Comparison of ENCODE assay signal across 8 cellular contexts in the genomic region with DNA sequence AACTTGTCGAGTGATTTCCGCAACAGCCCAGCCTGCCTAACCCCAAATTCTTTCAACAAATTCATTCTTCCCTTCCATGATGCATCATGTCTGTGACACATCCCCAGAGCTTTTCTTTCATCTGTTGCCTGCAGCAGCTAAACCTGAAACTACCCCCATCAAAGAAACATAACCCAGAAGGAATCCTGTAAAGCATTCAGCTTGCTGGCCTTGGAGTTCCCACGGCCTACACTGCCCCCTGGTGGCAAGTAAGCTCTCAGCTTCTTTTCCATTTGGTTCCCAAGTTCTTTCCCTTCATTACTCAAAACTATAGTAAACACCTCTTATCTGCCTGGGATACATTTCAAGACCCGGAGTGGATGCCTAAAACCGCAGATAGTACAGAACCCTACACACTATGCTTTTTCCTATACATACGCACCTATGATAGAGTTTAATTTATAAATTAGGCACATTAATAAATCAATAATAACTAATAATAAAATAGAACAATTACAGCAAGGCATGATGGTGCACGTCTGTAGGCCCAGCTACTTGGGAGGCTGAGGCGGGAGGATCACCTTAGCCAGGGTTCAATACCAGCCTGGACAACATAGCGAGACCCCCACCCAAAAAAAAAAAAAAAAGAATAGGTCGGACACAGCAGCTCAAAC. TPM values are rescaled to one million over a fixed set of nuclear protein-coding genes. Genes with fewer than 3 reads are reported as not detected.
A peak's percentile ranks its signal among the peaks of the same experiment; 100 is the strongest.
DNase-seq lines count a peak whose midpoint lies in the region; ATAC-seq and TF ChIP-seq lines count a peak whose summit lies in the region.

No MANE protein-coding gene starts in this region.

- no peaks in the 10 kb centered on the region for H3K27me3 ChIP-seq in HAP-1 (ENCODE audit: low read depth)
- H3K27me3 ChIP-seq in left lung: no peaks in the 10 kb centered on the region

- no peak overlapping the region for H3K27ac ChIP-seq in left lung

- H3K9me3 Mint-ChIP-seq in activated CD4-positive, alpha-beta T cell treated with anti-CD3 and anti-CD28 coated beads for 36 hours (ENCODE audit: low read depth): no peaks in the 10 kb centered on the region
- H3K9me3 Mint-ChIP-seq in chondrocyte (ENCODE audit: low read depth): no peaks in the 10 kb centered on the region

- H3K4me1 Mint-ChIP-seq in activated CD4-positive, alpha-beta T cell treated with anti-CD3 and anti-CD28 coated beads for 36 hours: peaks cover 17% of the 10 kb centered on the region
- peaks cover 15% of the 10 kb centered on the region for H3K4me1 Mint-ChIP-seq in chondrocyte (ENCODE audit: low read depth)

- POLR2A ChIA-PET in activated CD4-positive, alpha-beta T cell treated with anti-CD3 and anti-CD28 coated beads for 36 hours (lab: Charles Lee): interaction anchor here (0.6 to 1.6 kb wide), 6 partner anchors 9 to 258 kb away, joined by 3 to 11 read pairs (median 6); no protein-coding TSS in a partner anchor

- H3K4me1 ChIP-seq in HAP-1: no peaks in the 10 kb centered on the region
- peaks cover 4 to 16% of the 10 kb centered on the region in 2 donors for H3K4me1 ChIP-seq in left lung

- TF ChIP-seq POLR2A in GM18505 (IDR thresholded peaks at IDR 0.05; ENCODE audit: borderline replicate concordance, extremely low read depth, insufficient read depth, insufficient read length): no peak

- no peaks in the 10 kb centered on the region for H3K27me3 Mint-ChIP-seq in activated CD4-positive, alpha-beta T cell treated with anti-CD3 and anti-CD28 coated beads for 36 hours
- H3K27me3 Mint-ChIP-seq in chondrocyte (ENCODE audit: low read depth): no peaks in the 10 kb centered on the region

- H3K27ac Mint-ChIP-seq in activated CD4-positive, alpha-beta T cell treated with anti-CD3 and anti-CD28 coated beads for 36 hours: peak overlapping the region; percentile 19
- peak overlapping the region; percentile 9 for H3K27ac Mint-ChIP-seq in chondrocyte (ENCODE audit: unreplicated experiment)

- peak; percentile 100 for ATAC-seq in activated CD4-positive, alpha-beta T cell treated with anti-CD3 and anti-CD28 coated beads for 36 hours
- peak; percentile 96 for ATAC-seq in left lung
- no peak for ATAC-seq in GM18505 (IDR thresholded peaks at IDR 0.05; ENCODE audit: unreplicated experiment)

- no peak overlapping the region for H3K4me3 ChIP-seq in AG10803 (ENCODE audit: low read length)
- H3K4me3 ChIP-seq in HAP-1: no peak overlapping the region
- H3K4me3 ChIP-seq in left lung: no peak overlapping the region

- intact Hi-C loops in activated CD4-positive, alpha-beta T cell treated with anti-CD3 and anti-CD28 coated beads for 36 hours (cut with DNase I, micrococcal nuclease): loop anchor here (1.0 to 10.0 kb wide), 6 partner anchors 15 to 1095 kb away; a partner anchor contains a TSS
- intact Hi-C loops in left lung (cut with DNase I): loop anchor here (5.0 to 10.0 kb wide), 2 partner anchors 72 to 75 kb away; no protein-coding TSS in a partner anchor

- TF ChIP-seq CTCF in AG10803 (conservative IDR thresholded peaks at IDR 0.05; ENCODE audit: low read length): peak; percentile 93
- TF ChIP-seq CTCF in chondrocyte (IDR thresholded peaks at IDR 0.05): peak; percentile 97
- peak; percentile 83 to 90 for TF ChIP-seq CTCF in left lung (IDR thresholded peaks at IDR 0.05)

- no peak overlapping the region for H3K4me3 Mint-ChIP-seq in activated CD4-positive, alpha-beta T cell treated with anti-CD3 and anti-CD28 coated beads for 36 hours
- H3K4me3 Mint-ChIP-seq in chondrocyte (ENCODE audit: unreplicated experiment): no peak overlapping the region

- no peaks in the 10 kb centered on the region for H3K9me3 ChIP-seq in HAP-1
- no peaks in the 10 kb centered on the region for H3K9me3 ChIP-seq in left lung

- H3K36me3 Mint-ChIP-seq in activated CD4-positive, alpha-beta T cell treated with anti-CD3 and anti-CD28 coated beads for 36 hours (ENCODE audit: low read depth): peaks cover 14% of the 10 kb centered on the region
- H3K36me3 Mint-ChIP-seq in chondrocyte (ENCODE audit: low read depth): peaks cover 3% of the 10 kb centered on the region

- H3K36me3 ChIP-seq in HAP-1 (replicated peaks): peaks cover 2% of the 10 kb centered on the region; the same call in 1 of the 2 replicates
- peaks cover 0 to 11% of the 10 kb centered on the region in 2 donors for H3K36me3 ChIP-seq in left lung

- in situ Hi-C loops in HAP-1 (cut with MboI; ENCODE audit: low sequenced_read_pairs): loop anchor here (5.0 kb wide), 1 partner anchor 72 kb away; no protein-coding TSS in a partner anchor

- CTCF ChIA-PET in activated CD4-positive, alpha-beta T cell treated with anti-CD3 and anti-CD28 coated beads for 36 hours (lab: Charles Lee): interaction anchor here (0.5 to 7.6 kb wide), 41 partner anchors 9 to 304 kb away, joined by 3 to 184 read pairs (median 4); a partner anchor contains a TSS

- DNase-seq in AG10803 (ENCODE audit: low read depth) (peak; percentile 94), HAP-1 (ENCODE audit: low spot score in 2 of 2) (peak; percentile 81 to 88), NCI-H460 (ENCODE audit: extremely low read depth, low read depth) (peak; percentile 75), chondrocyte (ENCODE audit: low spot score) (no peak), left lung (peak; percentile 78 to 90)
- peak; percentile 90 for DNase-seq in activated CD4-positive, alpha-beta T cell treated with anti-CD3 and anti-CD28 coated beads for 36 hours
- peak; percentile 76 to 80 for DNase-seq in stimulated activated CD4-positive, alpha-beta T cell treated with anti-CD3 and anti-CD28 coated beads, Interleukin-4, amount 100 ng/mL, for 4 hours

RNA-seq across cellular contexts. Expression of a gene that starts 7.4 kb away (rescaled TPM):
- total RNA-seq in NCI-H460 (2014; rRNA removed; shearing (Covaris generic)): 32.5 and 39.0 TPM in 2 replicates
- 29.6 and 48.4 TPM in 2 replicates for polyA plus RNA-seq in NCI-H460 (2014; cell fraction: nucleus; rRNA removed)
- total RNA-seq in activated CD4-positive, alpha-beta T cell treated with anti-CD3 and anti-CD28 coated beads for 36 hours: 10 to 100 TPM; 68.7 to 78.8 TPM
- total RNA-seq in chondrocyte (31.5 to 38.9 TPM (median 33.0 TPM) in 3 replicates), left lung (10 to 100 TPM; 37.5 to 39.8 TPM)

RNA-seq across cellular contexts. Expression of a gene that starts 13.4 kb away (rescaled TPM):
- total RNA-seq in NCI-H460 (2014; rRNA removed; shearing (Covaris generic)): 0.32 and 0.35 TPM in 2 replicates
- not detected in 2 replicates for polyA plus RNA-seq in NCI-H460 (2014; cell fraction: nucleus; rRNA removed)
- 1 to 10 TPM; 3.4 to 4.3 TPM for total RNA-seq in activated CD4-positive, alpha-beta T cell treated with anti-CD3 and anti-CD28 coated beads for 36 hours
- 4.1 to 6.0 TPM (median 5.1 TPM) in 3 replicates for total RNA-seq in chondrocyte
- total RNA-seq in left lung: 1 to 10 TPM; 2.1 to 2.5 TPM

RNA-seq across cellular contexts. Expression of a gene that starts 15.0 kb away (rescaled TPM):
- total RNA-seq in NCI-H460 (2014; rRNA removed; shearing (Covaris generic)): 11.4 and 14.3 TPM in 2 replicates
- polyA plus RNA-seq in NCI-H460 (2014; cell fraction: nucleus; rRNA removed): 7.7 and 11.8 TPM in 2 replicates
- 10 to 100 TPM; 14.7 to 17.8 TPM for total RNA-seq in activated CD4-positive, alpha-beta T cell treated with anti-CD3 and anti-CD28 coated beads for 36 hours
- 4.5 to 8.1 TPM (median 7.0 TPM) in 3 replicates for total RNA-seq in chondrocyte
- total RNA-seq in left lung: 1 to 10 TPM; 4.5 to 8.3 TPM

RNA-seq across cellular contexts. Expression of a gene that starts 54.2 kb away (rescaled TPM):
- total RNA-seq in NCI-H460 (2014; rRNA removed; shearing (Covaris generic)): 0.05 and 0.29 TPM in 2 replicates
- polyA plus RNA-seq in NCI-H460 (2014; cell fraction: nucleus; rRNA removed): 0.19 TPM in 1 of 2 replicates, not detected in the other
- total RNA-seq in activated CD4-positive, alpha-beta T cell treated with anti-CD3 and anti-CD28 coated beads for 36 hours: 1 to 10 TPM; 2.1 to 3.1 TPM
- total RNA-seq in chondrocyte (0.39 to 1.0 TPM (median 0.59 TPM) in 3 replicates), left lung (1 to 10 TPM in 1 of 2 donors, under 1 TPM in 1; 0.73 to 1.1 TPM)

RNA-seq across cellular contexts. Expression of a gene that starts 55.8 kb away (rescaled TPM):
- 13.5 and 17.9 TPM in 2 replicates for total RNA-seq in NCI-H460 (2014; rRNA removed; shearing (Covaris generic))
- 15.2 and 15.9 TPM in 2 replicates for polyA plus RNA-seq in NCI-H460 (2014; cell fraction: nucleus; rRNA removed)
- total RNA-seq in activated CD4-positive, alpha-beta T cell treated with anti-CD3 and anti-CD28 coated beads for 36 hours: 10 to 100 TPM; 31.6 to 40.0 TPM
- 22.8 to 30.5 TPM (median 30.4 TPM) in 3 replicates for total RNA-seq in chondrocyte
- total RNA-seq in left lung: 10 to 100 TPM; 25.2 to 30.6 TPM
